ENCODE assay signal across 1 cellular context in genomic region chr17:46764335-46764708, GRCh38.
TF ChIP-seq lines count a peak whose summit lies in the region.

No MANE protein-coding gene starts in this region.

TF ChIP-seq in IMR-90, 13 proteins besides CTCF, POLR2A, EP300 and RAD21:
- no peak for TF ChIP-seq CHD1 (IDR thresholded peaks at IDR 0.05; ENCODE audit: low read depth, low read length)
- no peak for TF ChIP-seq MAZ (IDR thresholded peaks at IDR 0.05; ENCODE audit: borderline replicate concordance, low read depth, low read length)
- TF ChIP-seq ELK1 (IDR thresholded peaks at IDR 0.05; ENCODE audit: borderline replicate concordance, low read depth, low read length) = no peak
- TF ChIP-seq FOS (IDR thresholded peaks at IDR 0.05; ENCODE audit: low read depth, low read length) = no peak
- TF ChIP-seq SMC3 (IDR thresholded peaks at IDR 0.05; ENCODE audit: low read depth, low read length) = no peak
